In genomic region chr6:166068768-166069167, GRCh38 we compare ENCODE assay signal across 11 cellular contexts.
"Had no signal": no experiment of that assay in that cellular context is flagged by ENCODE, and none has a peak within 500 bp of the region (broad histone marks: within the 10 kb centered on the region; RNA-seq: fewer than 3 reads in every experiment).

No MANE protein-coding gene starts in this region.

- H3K9ac ChIP-seq: GM23248 had no signal

- FAIRE-seq: H1, H54 had no signal

- H3K27ac ChIP-seq: GM23248 had no signal

- DNase-seq: GM23248, GOT3, H7, H9, HCEC 1CT, HFFc6 had no signal

- H3K9me3 ChIP-seq: HAP-1 had no signal

- H3K4me2 ChIP-seq: GM23338 had no signal

- H3K4me1 ChIP-seq: HAP-1 had no signal

- ATAC-seq: GM23338, HCT116 had no signal

- H3K36me3 ChIP-seq: HAP-1 had no signal

- H2AFZ ChIP-seq: GM23248, GM23338 had no signal

- H3K4me3 ChIP-seq: GM23248, GM23338, HAP-1 had no signal
